In the genomic region with DNA sequence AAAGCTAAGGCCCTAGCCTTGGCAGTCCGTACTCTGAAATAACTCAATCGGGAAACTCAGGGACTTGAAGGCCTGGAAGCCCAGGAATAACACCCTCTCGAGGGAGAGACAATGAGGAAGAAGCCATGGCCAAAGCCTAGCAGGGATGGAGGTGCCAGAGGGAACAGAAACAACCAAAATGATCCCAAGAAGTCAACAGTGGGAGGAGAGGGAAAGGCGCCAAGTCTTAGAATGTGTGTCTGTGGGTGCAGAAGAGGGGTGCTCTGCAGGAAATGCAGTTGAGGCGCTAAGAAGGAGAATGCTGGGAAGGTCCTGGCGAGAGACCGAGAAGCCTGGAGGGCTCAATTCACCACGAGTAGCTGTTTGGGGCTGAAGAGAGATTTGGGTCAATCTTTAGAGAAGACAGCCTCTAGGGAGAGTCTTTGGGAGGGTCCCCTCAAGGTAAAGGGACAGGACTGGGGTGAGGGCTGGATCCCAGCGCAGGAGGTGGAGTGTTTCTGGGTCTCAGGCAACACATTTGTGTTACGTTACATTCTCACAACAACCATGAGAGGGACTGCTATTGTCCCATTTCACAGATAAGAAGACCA, we compare ENCODE assay signal across 12 cellular contexts. TPM values are rescaled to one million over a fixed set of nuclear protein-coding genes. Genes with fewer than 3 reads are reported as not detected.
DNase-seq lines count a peak whose midpoint lies in the region; ATAC-seq, FAIRE-seq and TF ChIP-seq lines count a peak whose summit lies in the region.
"Had no signal": no experiment of that assay in that cellular context is flagged by ENCODE, and none has a peak within 500 bp of the region (broad histone marks: within the 10 kb centered on the region; RNA-seq: fewer than 3 reads in every experiment).

No MANE protein-coding gene starts in this region.

- H3K9me3 ChIP-seq in mammary epithelial cell (replicated peaks; ENCODE audit: insufficient read depth, low read length), result no peaks in the 10 kb centered on the region
- H3K9me3 ChIP-seq: neutrophil, tibial nerve had no signal

- ATAC-seq in activated CD8-positive, alpha-beta T cell treated with anti-CD3 and anti-CD28 coated beads, Interleukin-2, amount 10 ng/mL, durations not matched to agents 7 days and 5 days, result no peak
- peak; percentile 3 for ATAC-seq in left lobe of liver
- no peak for ATAC-seq in HG02970 (IDR thresholded peaks at IDR 0.05; ENCODE audit: low FRiP score, unreplicated experiment)

- dilution Hi-C loops in mammary epithelial cell (cut with HindIII; ENCODE audit: low sequenced_read_pairs), result no loop called here

- peaks cover 10% of the 10 kb centered on the region for H3K4me1 Mint-ChIP-seq in MCF 10A (ENCODE audit: insufficient read depth, unreplicated experiment)
- peaks cover 3% of the 10 kb centered on the region for H3K4me1 Mint-ChIP-seq in activated CD8-positive, alpha-beta T cell treated with anti-CD3 and anti-CD28 coated beads, Interleukin-2, amount 10 ng/mL, durations not matched to agents 7 days and 5 days (ENCODE audit: low read depth)

- no peaks in the 10 kb centered on the region for H3K36me3 ChIP-seq in mammary epithelial cell (ENCODE audit: insufficient read depth, low read length)

- H3K27me3 ChIP-seq in mammary epithelial cell (ENCODE audit: insufficient read depth, low read length), result no peaks in the 10 kb centered on the region

- no peak for TF ChIP-seq POLR2A in GM12892 (IDR thresholded peaks at IDR 0.05; ENCODE audit: low read depth, low read length)

- peaks cover 6% of the 10 kb centered on the region for H3K4me1 ChIP-seq in mammary epithelial cell (ENCODE audit: insufficient read depth, low read length)

- POLR2A ChIA-PET in MCF 10A (lab: Yijun Ruan, JAX), result interaction anchor here (1.0 to 1.3 kb wide), 2 partner anchors 24 to 56 kb away, joined by 3 read pairs; no protein-coding TSS in a partner anchor
- POLR2A ChIA-PET in activated CD8-positive, alpha-beta T cell treated with anti-CD3 and anti-CD28 coated beads, Interleukin-2, amount 10 ng/mL, durations not matched to agents 7 days and 5 days (lab: Charles Lee), result no interaction called here

- TF ChIP-seq CTCF in MCF 10A (IDR thresholded peaks at IDR 0.05; ENCODE audit: unreplicated experiment) (no peak), mammary epithelial cell (conservative IDR thresholded peaks at IDR 0.05 in 1 of 2, IDR thresholded peaks at IDR 0.05 in 1 of 2; ENCODE audit: extremely low read depth in 1 of 2, insufficient read depth in 1 of 2, low read depth in 1 of 2, low read length in 2 of 2) (no peak)

- WGBS in mammary epithelial cell (ENCODE audit: low coverage, missing lambda C conversion rate), result 86% methylated on average over 10 of the region's 10 CpGs

- no peaks in the 10 kb centered on the region for H4K20me1 ChIP-seq in mammary epithelial cell (ENCODE audit: insufficient read depth, low read length)

- peak overlapping the region; percentile 38 for H3K4me3 Mint-ChIP-seq in MCF 10A (ENCODE audit: unreplicated experiment)
- peak overlapping the region; percentile 67 for H3K4me3 Mint-ChIP-seq in activated CD8-positive, alpha-beta T cell treated with anti-CD3 and anti-CD28 coated beads, Interleukin-2, amount 10 ng/mL, durations not matched to agents 7 days and 5 days

- H3K27ac Mint-ChIP-seq in MCF 10A (ENCODE audit: low read depth, unreplicated experiment), result no peak overlapping the region
- H3K27ac Mint-ChIP-seq in activated CD8-positive, alpha-beta T cell treated with anti-CD3 and anti-CD28 coated beads, Interleukin-2, amount 10 ng/mL, durations not matched to agents 7 days and 5 days, result no peak overlapping the region

- CTCF ChIA-PET in MCF 10A (lab: Yijun Ruan, JAX) (interaction anchor here (2.1 kb wide), 1 partner anchor 12 kb away, joined by 9 read pairs; no protein-coding TSS in a partner anchor), mammary epithelial cell (lab: Charles Lee; ENCODE audit: low non-redundant PET) (no interaction called here)
- CTCF ChIA-PET in activated CD8-positive, alpha-beta T cell treated with anti-CD3 and anti-CD28 coated beads, Interleukin-2, amount 10 ng/mL, durations not matched to agents 7 days and 5 days (lab: Charles Lee), result interaction anchor here (2.1 kb wide), 1 partner anchor 12 kb away, joined by 7 read pairs; no protein-coding TSS in a partner anchor

- H3K79me2 ChIP-seq in mammary epithelial cell (ENCODE audit: insufficient read depth, low read length), result no peaks in the 10 kb centered on the region

- no peak overlapping the region for H3K4me3 ChIP-seq in mammary epithelial cell (replicated peaks in 1 of 3; ENCODE audit: insufficient read depth in 1 of 3, low read depth in 2 of 3, low read length in 3 of 3)

- no peak overlapping the region for H3K4me2 ChIP-seq in mammary epithelial cell (ENCODE audit: insufficient read depth, low read depth, low read length)

- FAIRE-seq in GM12892 (lab: Jason Lieb, UNC), result no peak

- BruUV-seq in MCF 10A (replicated peaks; lab: Mats Ljungman, UMichigan), result no TSS peak
- BruUV-seq in mammary epithelial cell (replicated peaks; lab: Mats Ljungman, UMichigan), result no TSS peak

- intact Hi-C loops in MCF 10A (cut with micrococcal nuclease) (no loop called here), mammary epithelial cell (cut with micrococcal nuclease) (no loop called here)

- H3K27me3 Mint-ChIP-seq in MCF 10A (ENCODE audit: insufficient read depth, unreplicated experiment), result no peaks in the 10 kb centered on the region
- H3K27me3 Mint-ChIP-seq in activated CD8-positive, alpha-beta T cell treated with anti-CD3 and anti-CD28 coated beads, Interleukin-2, amount 10 ng/mL, durations not matched to agents 7 days and 5 days (ENCODE audit: low read depth), result peaks cover 4% of the 10 kb centered on the region

- H3K36me3 Mint-ChIP-seq in MCF 10A (ENCODE audit: insufficient read depth, unreplicated experiment), result no peaks in the 10 kb centered on the region
- H3K36me3 Mint-ChIP-seq in activated CD8-positive, alpha-beta T cell treated with anti-CD3 and anti-CD28 coated beads, Interleukin-2, amount 10 ng/mL, durations not matched to agents 7 days and 5 days (ENCODE audit: low read depth), result peaks cover 5% of the 10 kb centered on the region

- H3K27ac ChIP-seq in mammary epithelial cell (ENCODE audit: insufficient read depth, low read depth, low read length), result no peak overlapping the region
- H3K27ac ChIP-seq: neutrophil had no signal

- H3K9me3 Mint-ChIP-seq in MCF 10A (ENCODE audit: unreplicated experiment), result no peaks in the 10 kb centered on the region
- H3K9me3 Mint-ChIP-seq in activated CD8-positive, alpha-beta T cell treated with anti-CD3 and anti-CD28 coated beads, Interleukin-2, amount 10 ng/mL, durations not matched to agents 7 days and 5 days (ENCODE audit: insufficient read depth), result no peaks in the 10 kb centered on the region

- H2AFZ ChIP-seq in mammary epithelial cell (ENCODE audit: low read depth, low read length), result no peak overlapping the region

- in situ Hi-C loops in mammary epithelial cell (cut with MboI; ENCODE audit: low sequenced_read_pairs in 2 of 2), result no loop called here

- DNase-seq in MCF 10A (ENCODE audit: unreplicated experiment) (no peak), mammary epithelial cell (no peak), left lobe of liver (ENCODE audit: low spot score) (no peak), GM12892 (ENCODE audit: insufficient read length) (no peak), OCI-M2 (lab: John Stamatoyannopoulos, UW; ENCODE audit: unreplicated experiment) (no peak)
- no peak for DNase-seq in activated CD8-positive, alpha-beta T cell treated with anti-CD3 and anti-CD28 coated beads, Interleukin-2, amount 10 ng/mL, durations not matched to agents 7 days and 5 days
- DNase-seq in stimulated activated CD4-positive, alpha-beta T cell treated with anti-CD3 and anti-CD28 coated beads, Interleukin-4, amount 100 ng/mL, for 4 hours, result no peak

- H3K9ac ChIP-seq in mammary epithelial cell (ENCODE audit: insufficient read depth, low read length), result no peak overlapping the region

RNA-seq across cellular contexts. Expression of a gene that starts 0.8 kb away (rescaled TPM):
- total RNA-seq in MCF 10A (2022), result 1.8 and 2.2 TPM in 2 replicates
- 10 to 100 TPM in 1 of 2 donors, 1 to 10 TPM in 1; 6.7 to 11.0 TPM for total RNA-seq in mammary epithelial cell
- polyA plus RNA-seq in mammary epithelial cell, result 3.2 TPM
- 6.0 TPM for polyA minus RNA-seq in mammary epithelial cell
- total RNA-seq in activated CD8-positive, alpha-beta T cell treated with anti-CD3 and anti-CD28 coated beads, Interleukin-2, amount 10 ng/mL, durations not matched to agents 7 days and 5 days, result 1 to 10 TPM in 1 of 2 experiments, under 1 TPM in 1; 0.95 to 1.3 TPM
- 8.0 TPM for total RNA-seq in left lobe of liver
- 0.15 TPM for polyA plus RNA-seq in GM12892 (2012; ENCODE audit: missing spikeins)

RNA-seq across cellular contexts. Expression of a gene that starts 22.4 kb away (rescaled TPM):
- total RNA-seq in MCF 10A (2022) (1.0 and 1.3 TPM in 2 replicates), mammary epithelial cell (1 to 10 TPM; 2.1 to 2.7 TPM), left lobe of liver (0.68 TPM)
- polyA plus RNA-seq in mammary epithelial cell, result 0.24 TPM
- not detected for polyA minus RNA-seq in mammary epithelial cell
- total RNA-seq in activated CD8-positive, alpha-beta T cell treated with anti-CD3 and anti-CD28 coated beads, Interleukin-2, amount 10 ng/mL, durations not matched to agents 7 days and 5 days, result 1 to 10 TPM; 2.1 TPM
- polyA plus RNA-seq in GM12892 (2012; ENCODE audit: missing spikeins), result not detected
- total RNA-seq: epithelial cell of proximal tubule had no signal
- polyA plus RNA-seq: aorta had no signal

RNA-seq across cellular contexts. Expression of a gene that starts 33.0 kb away (rescaled TPM):
- total RNA-seq in MCF 10A (2022), result 28.1 and 30.2 TPM in 2 replicates
- 10 to 100 TPM; 28.5 to 30.9 TPM for total RNA-seq in mammary epithelial cell
- 19.6 TPM for polyA plus RNA-seq in mammary epithelial cell
- 18.1 TPM for polyA minus RNA-seq in mammary epithelial cell
- 10 to 100 TPM; 50.0 to 54.6 TPM for total RNA-seq in activated CD8-positive, alpha-beta T cell treated with anti-CD3 and anti-CD28 coated beads, Interleukin-2, amount 10 ng/mL, durations not matched to agents 7 days and 5 days
- 37.0 TPM for total RNA-seq in left lobe of liver
- polyA plus RNA-seq in GM12892 (2012; ENCODE audit: missing spikeins), result 14.3 TPM

RNA-seq across cellular contexts. Expression of a gene that starts 37.4 kb away (rescaled TPM):
- 8.1 and 8.6 TPM in 2 replicates for total RNA-seq in MCF 10A (2022)
- total RNA-seq in mammary epithelial cell, result 10 to 100 TPM; 13.2 to 14.0 TPM
- polyA plus RNA-seq in mammary epithelial cell, result 5.2 TPM
- 19.6 TPM for polyA minus RNA-seq in mammary epithelial cell
- 10 to 100 TPM; 24.4 to 28.1 TPM for total RNA-seq in activated CD8-positive, alpha-beta T cell treated with anti-CD3 and anti-CD28 coated beads, Interleukin-2, amount 10 ng/mL, durations not matched to agents 7 days and 5 days
- total RNA-seq in left lobe of liver, result 52.9 TPM
- polyA plus RNA-seq in GM12892 (2012; ENCODE audit: missing spikeins), result 5.4 TPM

RNA-seq across cellular contexts. Expression of a gene that starts 37.8 kb away (rescaled TPM):
- total RNA-seq in MCF 10A (2022) (0.52 and 0.91 TPM in 2 replicates), mammary epithelial cell (10 to 100 TPM; 16.2 to 42.3 TPM), left lobe of liver (2.9 TPM)
- polyA plus RNA-seq in mammary epithelial cell, result 16.4 TPM
- polyA minus RNA-seq in mammary epithelial cell, result 16.9 TPM
- under 1 TPM; 0.44 to 0.71 TPM for total RNA-seq in activated CD8-positive, alpha-beta T cell treated with anti-CD3 and anti-CD28 coated beads, Interleukin-2, amount 10 ng/mL, durations not matched to agents 7 days and 5 days
- polyA plus RNA-seq in GM12892 (2012; ENCODE audit: missing spikeins), result not detected
- total RNA-seq: tibial nerve had no signal
- polyA plus RNA-seq: aorta had no signal
